In genomic region chr12:58895053-58895452, GRCh38 we compare ENCODE assay signal across 1 cellular context.
TF ChIP-seq lines count a peak whose summit lies in the region.

No MANE protein-coding gene starts in this region.

TF ChIP-seq in HEK293, 187 proteins besides CTCF, POLR2A, EP300 and RAD21 (continued from another document):
- TF ChIP-seq PRDM2 (tag by site-specific recombination; IDR thresholded peaks at IDR 0.05; ENCODE audit: borderline replicate concordance) (no peak), ZFP41 (tag by site-specific recombination; IDR thresholded peaks at IDR 0.05; ENCODE audit: borderline replicate concordance) (no peak), ZBTB7A (tag by site-specific recombination; IDR thresholded peaks at IDR 0.05; ENCODE audit: low read depth) (no peak)
